In the genomic region with DNA sequence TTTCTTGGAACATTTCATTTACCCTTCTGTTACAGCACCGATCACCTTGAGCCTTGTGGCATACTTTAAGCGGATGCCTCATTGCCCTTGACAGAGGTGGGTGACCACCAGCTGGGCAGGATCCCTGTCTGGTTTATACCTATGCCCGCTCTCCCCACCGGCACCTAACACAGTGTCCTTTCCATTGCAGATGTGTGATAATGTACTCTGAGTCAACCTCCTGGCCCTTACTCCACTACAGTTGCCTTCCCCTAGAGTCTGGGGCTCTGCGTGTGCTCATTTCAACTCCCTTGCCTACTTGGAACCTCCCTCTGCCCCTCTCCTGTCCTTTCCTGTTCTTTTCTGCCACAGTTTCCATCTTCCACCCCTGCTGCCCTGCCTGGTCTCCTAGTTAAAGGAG, we compare ENCODE assay signal across 28 cellular contexts.
"Had no signal": no experiment of that assay in that cellular context is flagged by ENCODE, and none has a peak within 500 bp of the region (broad histone marks: within the 10 kb centered on the region; RNA-seq: fewer than 3 reads in every experiment).

No MANE protein-coding gene starts in this region.

- H3K9me3 ChIP-seq: lower lobe of right lung, ovary, right atrium auricular region, stomach, testis, thyroid gland, transverse colon, upper lobe of right lung, uterus had no signal

- H2AFZ ChIP-seq: neural progenitor cell had no signal

- DNase-seq: hippocampal formation; kidney glomerular epithelial cell; left cardiac atrium; lower lobe of right lung; mammary epithelial cell; mesenchymal stem cell; naive thymus-derived CD8-positive, alpha-beta T cell; ovary; stimulated activated CD4-positive, alpha-beta T cell treated with anti-CD3 and anti-CD28 coated beads, Interleukin-12 subunit alpha, Interleukin-12 subunit beta, amount 100 ng/mL, for 4 hours; stimulated activated CD4-positive, alpha-beta T cell treated with anti-CD3 and anti-CD28 coated beads, Interleukin-15, amount 100 ng/mL, for 24 hours; stimulated activated CD4-positive, alpha-beta T cell treated with anti-CD3 and anti-CD28 coated beads, Interleukin-2, amount 100 ng/mL, for 24 hours; stimulated activated CD4-positive, alpha-beta T cell treated with anti-CD3 and anti-CD28 coated beads, Interleukin-4, amount 100 ng/mL, for 1 hour; stimulated activated naive B cell treated with anti-CD40 and anti-IgM and Interleukin-4, amounts not matched to agents 10 μg/mL and 1 μg/mL and 100 μg/mL, for 72 hours; stimulated activated naive CD8-positive, alpha-beta T cell treated with anti-CD3 and anti-CD28 coated beads, Interleukin-15, Interleukin-2, amounts not matched to agents 100 U/mL and 50 U/mL, for 24 hours; stomach; testis; thyroid gland; transverse colon; upper lobe of right lung; uterus had no signal

- H3K27ac ChIP-seq: lower lobe of right lung, neural progenitor cell, ovary, right atrium auricular region, skin epidermis, stomach, testis, thyroid gland, transverse colon, upper lobe of right lung, uterus had no signal

- H3K4me3 Mint-ChIP-seq: naive thymus-derived CD8-positive, alpha-beta T cell; nephron; neural progenitor cell; stimulated activated naive B cell treated with anti-CD40 and anti-IgM and Interleukin-4, amounts not matched to agents 10 μg/mL and 1 μg/mL and 100 μg/mL, for 72 hours had no signal

- H3K4me1 ChIP-seq: lower lobe of right lung, right atrium auricular region, stomach, testis, thyroid gland, upper lobe of right lung, uterus had no signal

- H3K4me3 ChIP-seq: lower lobe of right lung, neural progenitor cell, ovary, right atrium auricular region, skin epidermis, stomach, testis, thyroid gland, transverse colon, upper lobe of right lung, uterus had no signal

- H3K4me2 ChIP-seq: neural progenitor cell had no signal

- H3K9ac ChIP-seq: neural progenitor cell had no signal

- H3K27me3 ChIP-seq: neural progenitor cell, ovary, right atrium auricular region, testis, thyroid gland, transverse colon, uterus had no signal

- H3K36me3 Mint-ChIP-seq: neural progenitor cell; stimulated activated naive B cell treated with anti-CD40 and anti-IgM and Interleukin-4, amounts not matched to agents 10 μg/mL and 1 μg/mL and 100 μg/mL, for 72 hours had no signal

- H3K36me3 ChIP-seq: lower lobe of right lung, neural progenitor cell, ovary, right atrium auricular region, stomach, thyroid gland, transverse colon, upper lobe of right lung, uterus had no signal

- H3K9me3 Mint-ChIP-seq: naive thymus-derived CD8-positive, alpha-beta T cell; neural progenitor cell had no signal

- ATAC-seq: left cardiac atrium; left lobe of liver; lower lobe of right lung; naive thymus-derived CD8-positive, alpha-beta T cell; sciatic nerve; stimulated activated naive B cell treated with anti-CD40 and anti-IgM and Interleukin-4, amounts not matched to agents 10 μg/mL and 1 μg/mL and 100 μg/mL, for 72 hours; stimulated activated naive CD8-positive, alpha-beta T cell treated with anti-CD3 and anti-CD28 coated beads, Interleukin-15, Interleukin-2, amounts not matched to agents 100 U/mL and 50 U/mL, for 24 hours; upper lobe of right lung had no signal

- FAIRE-seq: islet of Langerhans had no signal

- H3K4me1 Mint-ChIP-seq: nephron had no signal

- H3K27ac Mint-ChIP-seq: nephron; neural progenitor cell; progenitor cell of endocrine pancreas; stimulated activated naive B cell treated with anti-CD40 and anti-IgM and Interleukin-4, amounts not matched to agents 10 μg/mL and 1 μg/mL and 100 μg/mL, for 72 hours had no signal
